16 cellular contexts compared by ENCODE assay signal in genomic region chr4:76540496-76540895, GRCh38.
"Had no signal": no experiment of that assay in that cellular context is flagged by ENCODE, and none has a peak within 500 bp of the region (broad histone marks: within the 10 kb centered on the region; RNA-seq: fewer than 3 reads in every experiment).

No MANE protein-coding gene starts in this region.

- H3K4me1 ChIP-seq: colonic mucosa, esophagus squamous epithelium, foreskin keratinocyte, stomach had no signal

- H3K9me3 Mint-ChIP-seq: activated naive CD4-positive, alpha-beta T cell treated with anti-CD3 and anti-CD28 coated beads for 36 hours; activated naive CD8-positive, alpha-beta T cell treated with anti-CD3 and anti-CD28 coated beads, Interleukin-2, amount 50 U/mL, for 24 hours; activated T-helper 17 cell treated with anti-CD3 and anti-CD28 coated beads, Interleukin-2, amount 50 U/mL, for 72 hours had no signal

- H3K9me3 ChIP-seq: colonic mucosa, esophagus squamous epithelium, pancreas, stomach, thoracic aorta had no signal

- H3K27me3 Mint-ChIP-seq: activated naive CD8-positive, alpha-beta T cell treated with anti-CD3 and anti-CD28 coated beads, Interleukin-2, amount 50 U/mL, for 24 hours had no signal

- H3K27ac Mint-ChIP-seq: activated naive CD4-positive, alpha-beta T cell treated with anti-CD3 and anti-CD28 coated beads for 36 hours; activated naive CD8-positive, alpha-beta T cell treated with anti-CD3 and anti-CD28 coated beads, Interleukin-2, amount 50 U/mL, for 24 hours; activated T-helper 17 cell treated with anti-CD3 and anti-CD28 coated beads, Interleukin-2, amount 50 U/mL, for 72 hours had no signal

- DNase-seq: activated CD4-positive, CD25-positive, alpha-beta regulatory T cell treated with anti-CD3 and anti-CD28 coated beads, Interleukin-2, amount 50 U/mL, for 72 hours; activated naive CD4-positive, alpha-beta T cell treated with anti-CD3 and anti-CD28 coated beads for 36 hours; activated naive CD8-positive, alpha-beta T cell treated with anti-CD3 and anti-CD28 coated beads, Interleukin-2, amount 50 U/mL, for 24 hours; caudate nucleus; colonic mucosa; esophagus squamous epithelium; foreskin keratinocyte; glutamatergic neuron; pancreas; stimulated activated CD4-positive, alpha-beta T cell treated with anti-CD3 and anti-CD28 coated beads, Interleukin-1b, Interleukin-23, amount 100 ng/mL, for 48 hours; stomach; T-helper 1 cell; T1000 had no signal

- H3K27ac ChIP-seq: colonic mucosa, esophagus squamous epithelium, foreskin keratinocyte, stomach, thoracic aorta had no signal

- FAIRE-seq: endothelial cell of umbilical vein, pancreas had no signal

- H3K27me3 ChIP-seq: colonic mucosa, esophagus squamous epithelium, foreskin keratinocyte, pancreas, stomach had no signal

- H3K4me3 ChIP-seq: colonic mucosa, esophagus squamous epithelium, pancreas, stomach, thoracic aorta had no signal

- ATAC-seq: activated naive CD8-positive, alpha-beta T cell treated with anti-CD3 and anti-CD28 coated beads, Interleukin-2, amount 50 U/mL, for 24 hours; activated T-helper 17 cell treated with anti-CD3 and anti-CD28 coated beads, Interleukin-2, amount 50 U/mL, for 72 hours; foreskin keratinocyte had no signal

- H3K4me3 Mint-ChIP-seq: activated naive CD4-positive, alpha-beta T cell treated with anti-CD3 and anti-CD28 coated beads for 36 hours; activated naive CD8-positive, alpha-beta T cell treated with anti-CD3 and anti-CD28 coated beads, Interleukin-2, amount 50 U/mL, for 24 hours; activated T-helper 17 cell treated with anti-CD3 and anti-CD28 coated beads, Interleukin-2, amount 50 U/mL, for 72 hours had no signal

- H3K36me3 ChIP-seq: colonic mucosa, esophagus squamous epithelium, pancreas, stomach, thoracic aorta had no signal
